Comparison of ENCODE assay signal across 16 cellular contexts in genomic region chr22:45204241-45204640, GRCh38. TPM values are rescaled to one million over a fixed set of nuclear protein-coding genes. Genes with fewer than 3 reads are reported as not detected.
A peak's percentile ranks its signal among the peaks of the same experiment; 100 is the strongest.
DNase-seq lines count a peak whose midpoint lies in the region; ATAC-seq and TF ChIP-seq lines count a peak whose summit lies in the region.
"Had no signal": no experiment of that assay in that cellular context is flagged by ENCODE, and none has a peak within 500 bp of the region (broad histone marks: within the 10 kb centered on the region; RNA-seq: fewer than 3 reads in every experiment).

No MANE protein-coding gene starts in this region.

- H3K4me1 Mint-ChIP-seq in dendritic cell treated with granulocyte-macrophage colony-stimulating factor and Interleukin-4, amounts not matched to agents 40 ng/mL and 50 ng/mL, for 4 days (ENCODE audit: low read depth) = peaks cover 20% of the 10 kb centered on the region
- H3K4me1 Mint-ChIP-seq in nephron = peaks cover 30% of the 10 kb centered on the region
- peaks cover 28% of the 10 kb centered on the region for H3K4me1 Mint-ChIP-seq in osteocyte (ENCODE audit: unreplicated experiment)
- H3K4me1 Mint-ChIP-seq: B cell had no signal

- H3K9me3 Mint-ChIP-seq in dendritic cell treated with granulocyte-macrophage colony-stimulating factor and Interleukin-4, amounts not matched to agents 40 ng/mL and 50 ng/mL, for 4 days = no peaks in the 10 kb centered on the region
- H3K9me3 Mint-ChIP-seq in nephron (no peaks in the 10 kb centered on the region), osteocyte (ENCODE audit: unreplicated experiment) (no peaks in the 10 kb centered on the region)
- H3K9me3 Mint-ChIP-seq: CD4-positive, alpha-beta T cell had no signal

- no peaks in the 10 kb centered on the region for H3K4me1 ChIP-seq in upper lobe of right lung

- no peak for TF ChIP-seq CTCF in RWPE1 (conservative IDR thresholded peaks at IDR 0.05; ENCODE audit: low read depth)
- no peak for TF ChIP-seq CTCF in nephron (IDR thresholded peaks at IDR 0.05; ENCODE audit: unreplicated experiment in 3 of 3)
- TF ChIP-seq CTCF in coronary artery (IDR thresholded peaks at IDR 0.05) = no peak
- TF ChIP-seq CTCF in osteocyte (IDR thresholded peaks at IDR 0.05) = no peak
- no peak for TF ChIP-seq CTCF in upper lobe of right lung (IDR thresholded peaks at IDR 0.05)

- H3K9me3 ChIP-seq in upper lobe of right lung = no peaks in the 10 kb centered on the region

- CTCF ChIA-PET in RWPE1 (lab: Yijun Ruan, JAX) = no interaction called here

- no peak for ATAC-seq in upper lobe of right lung
- ATAC-seq: HepG2 had no signal

- peaks cover 41% of the 10 kb centered on the region for H3K36me3 ChIP-seq in upper lobe of right lung

- no peaks in the 10 kb centered on the region for H3K27me3 Mint-ChIP-seq in dendritic cell treated with granulocyte-macrophage colony-stimulating factor and Interleukin-4, amounts not matched to agents 40 ng/mL and 50 ng/mL, for 4 days
- H3K27me3 Mint-ChIP-seq in nephron (ENCODE audit: low read depth) (peaks cover 7% of the 10 kb centered on the region), osteocyte (ENCODE audit: unreplicated experiment) (no peaks in the 10 kb centered on the region)
- H3K27me3 Mint-ChIP-seq: B cell; CD4-positive, alpha-beta T cell had no signal

- H3K27me3 ChIP-seq in upper lobe of right lung = no peaks in the 10 kb centered on the region

- H3K4me3 ChIP-seq in coronary artery (no peak overlapping the region), upper lobe of right lung (no peak overlapping the region)
- H3K4me3 ChIP-seq: GM23248 had no signal

- POLR2A ChIA-PET in RWPE1 (lab: Yijun Ruan, JAX; ENCODE audit: low non-redundant PET) = no interaction called here

- H3K27ac ChIP-seq in RWPE1 (peak overlapping the region; percentile 40), coronary artery (no peak overlapping the region), upper lobe of right lung (no peak overlapping the region)
- H3K27ac ChIP-seq: GM23248 had no signal

- DNase-seq in D341Med (ENCODE audit: low spot score) = peak; percentile 18
- DNase-seq in RWPE1 (ENCODE audit: low spot score) = no peak
- DNase-seq in coronary artery (ENCODE audit: low spot score) = no peak
- DNase-seq in osteocyte (ENCODE audit: extremely low spot score, unreplicated experiment) = no peak
- DNase-seq in HK-2 (ENCODE audit: unreplicated experiment) = no peak
- no peak for DNase-seq in upper lobe of right lung
- DNase-seq: C1 segment of cervical spinal cord; Calu3; CD4-positive, alpha-beta T cell; DMS79; EL; GM23248 had no signal

- peak overlapping the region; percentile 16 for H3K27ac Mint-ChIP-seq in dendritic cell treated with granulocyte-macrophage colony-stimulating factor and Interleukin-4, amounts not matched to agents 40 ng/mL and 50 ng/mL, for 4 days
- H3K27ac Mint-ChIP-seq in nephron = peak overlapping the region in 2 of 3 experiments; percentile 54 to 59
- H3K27ac Mint-ChIP-seq in osteocyte (ENCODE audit: unreplicated experiment) = no peak overlapping the region
- H3K27ac Mint-ChIP-seq: B cell; CD4-positive, alpha-beta T cell had no signal

- intact Hi-C loops in dendritic cell treated with granulocyte-macrophage colony-stimulating factor and Interleukin-4, amounts not matched to agents 40 ng/mL and 50 ng/mL, for 4 days (cut with micrococcal nuclease) = no loop called here
- intact Hi-C loops in upper lobe of right lung (cut with DNase I) = no loop called here

- no peak overlapping the region for H3K4me3 Mint-ChIP-seq in dendritic cell treated with granulocyte-macrophage colony-stimulating factor and Interleukin-4, amounts not matched to agents 40 ng/mL and 50 ng/mL, for 4 days
- H3K4me3 Mint-ChIP-seq in nephron (no peak overlapping the region), osteocyte (ENCODE audit: unreplicated experiment) (no peak overlapping the region)
- H3K4me3 Mint-ChIP-seq: B cell; CD4-positive, alpha-beta T cell had no signal

- H3K36me3 Mint-ChIP-seq in dendritic cell treated with granulocyte-macrophage colony-stimulating factor and Interleukin-4, amounts not matched to agents 40 ng/mL and 50 ng/mL, for 4 days (ENCODE audit: low read depth) = peaks cover 97% of the 10 kb centered on the region
- peaks cover 21% of the 10 kb centered on the region for H3K36me3 Mint-ChIP-seq in nephron (ENCODE audit: low read depth)
- H3K36me3 Mint-ChIP-seq in osteocyte (ENCODE audit: unreplicated experiment) = peaks cover 12% of the 10 kb centered on the region

RNA-seq across cellular contexts. Expression of gene KIAA0930, which starts 36.5 kb away (rescaled TPM):
- total RNA-seq in osteocyte (53.1 and 64.7 TPM in 2 replicates), upper lobe of right lung (79.5 TPM)

RNA-seq across cellular contexts. Expression of gene NUP50, which starts 40.5 kb away (rescaled TPM):
- 44.1 and 48.3 TPM in 2 replicates for total RNA-seq in osteocyte
- total RNA-seq in upper lobe of right lung = 51.5 TPM
